ENCODE assay signal across 1 cellular context in the genomic region with DNA sequence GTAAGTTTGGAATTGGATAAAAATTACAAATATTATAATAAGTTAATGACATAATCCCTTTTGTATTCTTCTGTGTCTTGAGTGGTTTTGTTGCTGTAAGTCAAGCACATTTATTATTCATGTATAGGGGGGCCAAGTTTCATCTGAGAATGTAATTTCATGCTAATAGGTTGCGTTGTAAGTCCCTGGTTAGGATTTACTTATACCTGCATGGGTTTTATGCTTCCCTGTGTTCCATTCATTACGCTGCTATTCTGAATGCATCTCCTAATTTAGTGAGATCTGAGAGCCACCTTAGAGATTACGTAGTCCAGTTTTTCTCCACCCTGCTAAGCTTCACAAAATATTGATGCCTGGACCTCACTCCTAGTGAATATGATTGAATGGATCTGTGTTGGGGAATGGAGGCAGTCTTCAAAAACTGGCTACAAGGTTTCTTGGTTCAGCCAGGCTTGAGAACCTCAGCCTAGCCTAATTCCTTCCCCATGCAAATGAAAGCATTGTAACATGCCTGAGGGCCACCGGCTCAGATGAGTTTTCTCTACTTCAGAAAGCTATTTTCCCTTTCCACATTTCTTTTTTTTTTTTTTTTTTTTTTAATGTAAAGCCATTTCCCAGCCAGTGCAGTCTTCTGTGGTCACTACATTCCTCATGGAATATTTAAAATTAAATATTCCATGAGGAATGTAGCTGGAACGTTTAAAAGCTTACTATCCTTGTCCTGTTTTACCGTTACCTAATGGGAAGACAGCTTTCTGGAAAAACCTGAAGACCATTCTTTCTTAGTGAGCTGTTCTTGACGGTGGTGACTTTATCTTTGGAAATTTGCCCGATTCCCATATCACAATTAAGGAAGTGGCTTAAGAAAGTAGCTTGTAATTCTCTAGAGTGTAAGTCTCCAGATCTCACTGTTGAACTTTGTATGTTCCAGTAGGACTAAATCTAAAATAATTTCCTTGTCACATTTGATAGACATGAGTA.
TF ChIP-seq lines count a peak whose summit lies in the region.

No MANE protein-coding gene starts in this region.

TF ChIP-seq in WTC11, 78 proteins besides CTCF, POLR2A, EP300 and RAD21 (continued from another document):
- no peak for TF ChIP-seq ZNF317 (CRISPR knock-in tag; IDR thresholded peaks at IDR 0.05; ENCODE audit: borderline replicate concordance, low read depth)
- TF ChIP-seq ZNF396 (CRISPR knock-in tag; IDR thresholded peaks at IDR 0.05; ENCODE audit: borderline replicate concordance) = no peak
- no peak for TF ChIP-seq GRHL2 (CRISPR knock-in tag; IDR thresholded peaks at IDR 0.05; ENCODE audit: insufficient replicate concordance, severe bottlenecking)
- no peak for TF ChIP-seq HMGA2 (CRISPR knock-in tag; IDR thresholded peaks at IDR 0.05)
- no peak for TF ChIP-seq ZBTB43 (CRISPR knock-in tag; IDR thresholded peaks at IDR 0.05)
